21 cellular contexts compared by ENCODE assay signal in genomic region chr19:39676004-39676403, GRCh38. TPM values are rescaled to one million over a fixed set of nuclear protein-coding genes. Genes with fewer than 3 reads are reported as not detected.
A peak's percentile ranks its signal among the peaks of the same experiment; 100 is the strongest.
DNase-seq lines count a peak whose midpoint lies in the region; ATAC-seq lines count a peak whose summit lies in the region.
"Had no signal": no experiment of that assay in that cellular context is flagged by ENCODE, and none has a peak within 500 bp of the region (broad histone marks: within the 10 kb centered on the region; RNA-seq: fewer than 3 reads in every experiment).

No MANE protein-coding gene starts in this region.

- peak overlapping the region; percentile 63 to 76 for H3K4me3 Mint-ChIP-seq in activated T-cell treated with anti-CD3 and anti-CD28 coated beads, Interleukin-2, amount 50 U/mL, for 72 hours
- peak overlapping the region; percentile 3 for H3K4me3 Mint-ChIP-seq in stimulated activated effector memory CD8-positive, alpha-beta T cell treated with anti-CD3 and anti-CD28 coated beads, Interleukin-12 subunit alpha, Interleukin-12 subunit beta, amount 100 ng/mL, for 72 hours
- H3K4me3 Mint-ChIP-seq: H9, immature natural killer cell, neural crest cell had no signal

- ATAC-seq in activated T-cell treated with anti-CD3 and anti-CD28 coated beads, Interleukin-2, amount 50 U/mL, for 72 hours (replicated peaks in 1 of 2): peak; percentile 64 to 66
- ATAC-seq in stimulated activated effector memory CD8-positive, alpha-beta T cell treated with anti-CD3 and anti-CD28 coated beads, Interleukin-12 subunit alpha, Interleukin-12 subunit beta, amount 100 ng/mL, for 72 hours: peak; percentile 82
- ATAC-seq in GM21723 (IDR thresholded peaks at IDR 0.05; ENCODE audit: unreplicated experiment): no peak

- H3K36me3 Mint-ChIP-seq in activated T-cell treated with anti-CD3 and anti-CD28 coated beads, Interleukin-2, amount 50 U/mL, for 72 hours (ENCODE audit: insufficient read depth in 2 of 2): no peaks in the 10 kb centered on the region
- peaks cover 12% of the 10 kb centered on the region for H3K36me3 Mint-ChIP-seq in stimulated activated effector memory CD8-positive, alpha-beta T cell treated with anti-CD3 and anti-CD28 coated beads, Interleukin-12 subunit alpha, Interleukin-12 subunit beta, amount 100 ng/mL, for 72 hours
- H3K36me3 Mint-ChIP-seq: immature natural killer cell had no signal

- DNase-seq in stimulated activated CD4-positive, alpha-beta T cell treated with anti-CD3 and anti-CD28 coated beads, Interleukin-15, amount 100 ng/mL, for 24 hours: peak; percentile 37
- no peak for DNase-seq in stimulated activated CD4-positive, alpha-beta T cell treated with anti-CD3 and anti-CD28 coated beads, Interleukin-2, amount 100 ng/mL, for 24 hours
- DNase-seq in M059J (ENCODE audit: low read depth) (peak; percentile 29), NOMO-1 treated with DMSO at 0.1 percent for 48 hours (lab: John Stamatoyannopoulos, UW; ENCODE audit: unreplicated experiment) (no peak), mesenteric fat pad (ENCODE audit: low spot score) (no peak)
- DNase-seq in activated T-cell treated with anti-CD3 and anti-CD28 coated beads, Interleukin-2, amount 50 U/mL, for 72 hours: peak; percentile 46 to 55
- peak in 1 of 2 donors; percentile 55 for DNase-seq in stimulated activated effector memory CD8-positive, alpha-beta T cell treated with anti-CD3 and anti-CD28 coated beads, Interleukin-12 subunit alpha, Interleukin-12 subunit beta, amount 100 ng/mL, for 72 hours (ENCODE audit: low spot score in 2 of 2)
- DNase-seq: AML-193, Calu3, GDM1, H9, immature natural killer cell, MM.1S, NCI-H748 treated with DMSO at 0.1 percent for 48 hours, RPMI8226, stomach had no signal

- peak overlapping the region; percentile 81 for H3K27ac Mint-ChIP-seq in activated T-cell treated with anti-CD3 and anti-CD28 coated beads, Interleukin-2, amount 50 U/mL, for 72 hours
- peak overlapping the region; percentile 3 for H3K27ac Mint-ChIP-seq in stimulated activated effector memory CD8-positive, alpha-beta T cell treated with anti-CD3 and anti-CD28 coated beads, Interleukin-12 subunit alpha, Interleukin-12 subunit beta, amount 100 ng/mL, for 72 hours
- H3K27ac Mint-ChIP-seq: H9, immature natural killer cell had no signal

- H3K4me1 Mint-ChIP-seq in activated T-cell treated with anti-CD3 and anti-CD28 coated beads, Interleukin-2, amount 50 U/mL, for 72 hours (ENCODE audit: low read depth): peaks cover 66% of the 10 kb centered on the region
- peaks cover 48% of the 10 kb centered on the region for H3K4me1 Mint-ChIP-seq in stimulated activated effector memory CD8-positive, alpha-beta T cell treated with anti-CD3 and anti-CD28 coated beads, Interleukin-12 subunit alpha, Interleukin-12 subunit beta, amount 100 ng/mL, for 72 hours
- H3K4me1 Mint-ChIP-seq: immature natural killer cell, neural crest cell had no signal

- peaks cover 13% of the 10 kb centered on the region for H3K27me3 Mint-ChIP-seq in activated T-cell treated with anti-CD3 and anti-CD28 coated beads, Interleukin-2, amount 50 U/mL, for 72 hours (ENCODE audit: low read depth)

- H3K9me3 Mint-ChIP-seq in activated T-cell treated with anti-CD3 and anti-CD28 coated beads, Interleukin-2, amount 50 U/mL, for 72 hours: no peaks in the 10 kb centered on the region
- no peaks in the 10 kb centered on the region for H3K9me3 Mint-ChIP-seq in stimulated activated effector memory CD8-positive, alpha-beta T cell treated with anti-CD3 and anti-CD28 coated beads, Interleukin-12 subunit alpha, Interleukin-12 subunit beta, amount 100 ng/mL, for 72 hours
- H3K9me3 Mint-ChIP-seq: H9, immature natural killer cell, neural crest cell had no signal

RNA-seq across cellular contexts. Expression of gene LGALS16, which starts 20.3 kb away (rescaled TPM):
- total RNA-seq in M059J (2014; rRNA removed; shearing (Covaris generic)): not detected in 2 replicates
- not detected for total RNA-seq in activated T-cell treated with anti-CD3 and anti-CD28 coated beads, Interleukin-2, amount 50 U/mL, for 72 hours
- not detected for total RNA-seq in mesenteric fat pad
- total RNA-seq: Calu3, epithelial cell of proximal tubule, H9, lung microvascular endothelial cell, neural crest cell, stomach, vagina had no signal

RNA-seq across cellular contexts. Expression of gene LGALS14, which starts 28.3 kb away (rescaled TPM):
- total RNA-seq in M059J (2014; rRNA removed; shearing (Covaris generic)): not detected in 2 replicates
- 1 to 10 TPM; 4.3 to 9.5 TPM for total RNA-seq in activated T-cell treated with anti-CD3 and anti-CD28 coated beads, Interleukin-2, amount 50 U/mL, for 72 hours
- total RNA-seq in mesenteric fat pad: not detected
- total RNA-seq: Calu3, epithelial cell of proximal tubule, H9, lung microvascular endothelial cell, neural crest cell, stomach, vagina had no signal

Comparison
In these comparisons a context has a peak if more than half of its experiments do, and no peak if none do; other contexts are left out.
1. DNase-seq: peak in stimulated activated CD4-positive, alpha-beta T cell treated with anti-CD3 and anti-CD28 coated beads, Interleukin-15, amount 100 ng/mL, for 24 hours (single experiment), M059J (single experiment) and activated T-cell treated with anti-CD3 and anti-CD28 coated beads, Interleukin-2, amount 50 U/mL, for 72 hours (2 of 2); none in stimulated activated CD4-positive, alpha-beta T cell treated with anti-CD3 and anti-CD28 coated beads, Interleukin-2, amount 100 ng/mL, for 24 hours (0 of 2), NOMO-1 treated with DMSO at 0.1 percent for 48 hours (single experiment) and mesenteric fat pad (single experiment).